In genomic region chr10:130422366-130423324, GRCh38 we compare ENCODE assay signal across 25 cellular contexts.
"Had no signal": no experiment of that assay in that cellular context is flagged by ENCODE, and none has a peak within 500 bp of the region (broad histone marks: within the 10 kb centered on the region; RNA-seq: fewer than 3 reads in every experiment).

No MANE protein-coding gene starts in this region.

- H3K9me3 ChIP-seq: adrenal gland, body of pancreas, right lobe of liver, thoracic aorta had no signal

- H3K9me3 Mint-ChIP-seq: activated naive CD4-positive, alpha-beta T cell treated with anti-CD3 and anti-CD28 coated beads for 36 hours; activated naive CD8-positive, alpha-beta T cell treated with anti-CD3 and anti-CD28 coated beads for 36 hours; neural crest cell; stimulated activated naive CD8-positive, alpha-beta T cell treated with anti-CD3 and anti-CD28 coated beads, Interleukin-15, Interleukin-2, amounts not matched to agents 100 ng/mL and 50 ng/mL, for 24 hours; T-helper 2 cell treated with Interferon-gamma antibody and Interleukin-4, amounts not matched to agents 5 μg/mL and 100 μg/mL, for 36 hours had no signal

- H3K4me1 ChIP-seq: adrenal gland, body of pancreas, right lobe of liver had no signal

- H3K4me3 Mint-ChIP-seq: activated naive CD4-positive, alpha-beta T cell treated with anti-CD3 and anti-CD28 coated beads for 36 hours; activated naive CD8-positive, alpha-beta T cell treated with anti-CD3 and anti-CD28 coated beads for 36 hours; memory B cell; naive thymus-derived CD8-positive, alpha-beta T cell; neural crest cell; stimulated activated naive CD8-positive, alpha-beta T cell treated with anti-CD3 and anti-CD28 coated beads, Interleukin-15, Interleukin-2, amounts not matched to agents 100 ng/mL and 50 ng/mL, for 24 hours; T-helper 2 cell treated with Interferon-gamma antibody and Interleukin-4, amounts not matched to agents 5 μg/mL and 100 μg/mL, for 36 hours had no signal

- H3K27me3 ChIP-seq: adrenal gland, body of pancreas, right lobe of liver had no signal

- H3K36me3 Mint-ChIP-seq: activated naive CD8-positive, alpha-beta T cell treated with anti-CD3 and anti-CD28 coated beads for 36 hours; memory B cell; naive thymus-derived CD8-positive, alpha-beta T cell had no signal

- H3K27ac ChIP-seq: adrenal gland, body of pancreas, right lobe of liver, thoracic aorta had no signal

- H3K27me3 Mint-ChIP-seq: activated naive CD8-positive, alpha-beta T cell treated with anti-CD3 and anti-CD28 coated beads for 36 hours had no signal

- H3K4me3 ChIP-seq: adrenal gland, body of pancreas, right lobe of liver, thoracic aorta had no signal

- H3K27ac Mint-ChIP-seq: activated naive CD4-positive, alpha-beta T cell treated with anti-CD3 and anti-CD28 coated beads for 36 hours; activated naive CD8-positive, alpha-beta T cell treated with anti-CD3 and anti-CD28 coated beads for 36 hours; memory B cell; naive thymus-derived CD8-positive, alpha-beta T cell; stimulated activated naive CD8-positive, alpha-beta T cell treated with anti-CD3 and anti-CD28 coated beads, Interleukin-15, Interleukin-2, amounts not matched to agents 100 ng/mL and 50 ng/mL, for 24 hours; T-helper 2 cell treated with Interferon-gamma antibody and Interleukin-4, amounts not matched to agents 5 μg/mL and 100 μg/mL, for 36 hours had no signal

- H3K36me3 ChIP-seq: adrenal gland, right lobe of liver, thoracic aorta had no signal

- DNase-seq: activated CD4-positive, alpha-beta T cell treated with anti-CD3 and anti-CD28 coated beads for 4 hours; activated CD4-positive, alpha-beta T cell treated with anti-CD3 and anti-CD28 coated beads, Interleukin-2, amount 50 U/mL, for 4 hours; activated effector memory CD4-positive, alpha-beta T cell treated with Interleukin-2 at 50 U/mL for 16 hours; activated naive CD4-positive, alpha-beta T cell treated with anti-CD3 and anti-CD28 coated beads for 36 hours; activated naive CD8-positive, alpha-beta T cell treated with anti-CD3 and anti-CD28 coated beads for 36 hours; activated T-cell treated with anti-CD3 and anti-CD28 coated beads for 4 hours; adrenal gland; aorta; body of pancreas; effector memory CD4-positive, alpha-beta T cell; erythroblast; foreskin fibroblast; hippocampal formation; kidney; left colon; occipital lobe; right lobe of liver; stimulated activated CD4-positive, alpha-beta T cell treated with anti-CD3 and anti-CD28 coated beads, Interleukin-4, amount 100 ng/mL, for 1 hour; trophoblast cell had no signal

- H3K4me1 Mint-ChIP-seq: activated naive CD8-positive, alpha-beta T cell treated with anti-CD3 and anti-CD28 coated beads for 36 hours; memory B cell; naive thymus-derived CD8-positive, alpha-beta T cell; neural crest cell had no signal

- ATAC-seq: body of pancreas; left colon; naive thymus-derived CD8-positive, alpha-beta T cell; right lobe of liver had no signal
